In the genomic region with DNA sequence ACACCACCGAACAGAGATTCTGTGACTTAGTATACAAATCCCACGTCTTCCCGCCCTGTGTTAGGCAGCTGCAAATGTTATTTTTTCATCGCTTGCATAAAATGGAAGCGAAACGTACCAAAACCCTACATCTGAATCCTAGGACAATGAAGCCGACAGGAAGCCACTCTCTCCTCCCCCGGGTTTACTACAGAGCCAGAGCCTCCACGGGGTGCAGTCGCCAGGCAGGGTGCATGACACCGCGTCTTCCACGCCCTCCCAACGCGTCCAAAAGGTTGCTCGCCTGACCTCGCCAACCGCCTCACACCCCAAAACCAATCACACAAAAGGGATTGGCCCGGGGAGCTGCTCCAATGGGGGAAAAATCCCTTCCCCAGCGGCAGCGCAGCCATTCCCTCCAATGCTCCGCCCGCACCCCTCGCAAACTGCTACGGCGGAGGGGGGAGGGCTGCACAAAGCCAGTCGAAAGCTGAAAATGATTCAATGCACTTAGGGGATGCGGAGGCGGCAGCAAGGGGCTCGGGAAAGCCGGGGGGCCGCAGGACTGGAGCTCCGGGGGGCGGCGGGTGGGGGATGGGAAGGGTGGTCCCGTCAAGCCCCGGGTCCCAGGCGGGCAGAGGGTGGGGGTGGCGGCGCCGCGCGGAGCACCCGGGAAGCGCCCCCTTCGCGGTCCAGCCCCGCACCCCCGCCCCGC, we compare ENCODE assay signal across 7 cellular contexts. TPM values are rescaled to one million over a fixed set of nuclear protein-coding genes. Genes with fewer than 3 reads are reported as not detected.
A peak's percentile ranks its signal among the peaks of the same experiment; 100 is the strongest.
DNase-seq lines count a peak whose midpoint lies in the region; ATAC-seq and TF ChIP-seq lines count a peak whose summit lies in the region.

No MANE protein-coding gene starts in this region.

- no peaks in the 10 kb centered on the region for H3K27me3 ChIP-seq in lower lobe of right lung (ENCODE audit: low read depth)

- intact Hi-C loops in activated CD4-positive, alpha-beta T cell treated with anti-CD3 and anti-CD28 coated beads, Interleukin-2, amount 10 ng/mL, durations not matched to agents 24 days and 14 days (cut with micrococcal nuclease): loop anchor here (2.0 to 10.0 kb wide), 7 partner anchors 37 to 1900 kb away; a partner anchor contains a TSS
- intact Hi-C loops in lower lobe of right lung (cut with DNase I): no loop called here

- no peaks in the 10 kb centered on the region for H3K9me3 ChIP-seq in lower lobe of right lung

- H3K27ac ChIP-seq in lower lobe of right lung: peak overlapping the region; percentile 98

- H3K4me1 Mint-ChIP-seq in activated CD4-positive, alpha-beta T cell treated with anti-CD3 and anti-CD28 coated beads, Interleukin-2, amount 10 ng/mL, durations not matched to agents 24 days and 14 days: peaks cover 32% of the 10 kb centered on the region

- H3K36me3 Mint-ChIP-seq in activated CD4-positive, alpha-beta T cell treated with anti-CD3 and anti-CD28 coated beads, Interleukin-2, amount 10 ng/mL, durations not matched to agents 24 days and 14 days (ENCODE audit: low read depth): peaks cover 4% of the 10 kb centered on the region

- H3K27me3 Mint-ChIP-seq in activated CD4-positive, alpha-beta T cell treated with anti-CD3 and anti-CD28 coated beads, Interleukin-2, amount 10 ng/mL, durations not matched to agents 24 days and 14 days: no peaks in the 10 kb centered on the region

- no peaks in the 10 kb centered on the region for H3K36me3 ChIP-seq in lower lobe of right lung

- TF ChIP-seq CTCF in GM13976 (IDR thresholded peaks at IDR 0.05; ENCODE audit: borderline replicate concordance, control extremely low read depth, extremely low read depth, insufficient read depth, missing control alignments) (no peak), lower lobe of right lung (IDR thresholded peaks at IDR 0.05) (no peak)

- peak; percentile 63 for DNase-seq in GM13976 (ENCODE audit: low spot score)
- DNase-seq in NCI-H446 treated with DMSO at 0.1 percent for 48 hours (lab: John Stamatoyannopoulos, UW): peak; percentile 35
- peak; percentile 90 for DNase-seq in activated CD4-positive, alpha-beta T cell treated with anti-CD3 and anti-CD28 coated beads, Interleukin-2, amount 10 ng/mL, durations not matched to agents 24 days and 14 days
- DNase-seq in ecto neural progenitor cell (ENCODE audit: low spot score): peak; percentile 73
- peak; percentile 86 for DNase-seq in lower lobe of right lung
- peak; percentile 34 to 65 (median 42) for DNase-seq in stimulated activated CD4-positive, alpha-beta T cell treated with anti-CD3 and anti-CD28 coated beads, TNF-alpha, amount 100 ng/mL, for 24 hours (ENCODE audit: low read depth in 3 of 3)

- H3K4me3 ChIP-seq in lower lobe of right lung: peak overlapping the region; percentile 81

- peak overlapping the region; percentile 89 for H3K4me3 Mint-ChIP-seq in activated CD4-positive, alpha-beta T cell treated with anti-CD3 and anti-CD28 coated beads, Interleukin-2, amount 10 ng/mL, durations not matched to agents 24 days and 14 days

- H3K27ac Mint-ChIP-seq in activated CD4-positive, alpha-beta T cell treated with anti-CD3 and anti-CD28 coated beads, Interleukin-2, amount 10 ng/mL, durations not matched to agents 24 days and 14 days: peak overlapping the region; percentile 95

- H3K9me3 Mint-ChIP-seq in activated CD4-positive, alpha-beta T cell treated with anti-CD3 and anti-CD28 coated beads, Interleukin-2, amount 10 ng/mL, durations not matched to agents 24 days and 14 days: no peaks in the 10 kb centered on the region

- ATAC-seq in HG02973 (IDR thresholded peaks at IDR 0.05; ENCODE audit: unreplicated experiment): peak; percentile 22
- peak; percentile 42 to 49 for ATAC-seq in lower lobe of right lung

- in situ Hi-C loops in GM13976 (cut with MboI; ENCODE audit: low sequenced_read_pairs, unreplicated experiment): no loop called here

- H3K4me1 ChIP-seq in lower lobe of right lung: peaks cover 63% of the 10 kb centered on the region

RNA-seq across cellular contexts. Expression of a gene that starts 0.7 kb away (rescaled TPM):
- 47.2 and 53.4 TPM in 2 replicates for total RNA-seq in activated CD4-positive, alpha-beta T cell treated with anti-CD3 and anti-CD28 coated beads, Interleukin-2, amount 10 ng/mL, durations not matched to agents 24 days and 14 days
- total RNA-seq in lower lobe of right lung: 106 TPM

RNA-seq across cellular contexts. Expression of a gene that starts 1.5 kb away (rescaled TPM):
- 16.5 and 23.6 TPM in 2 replicates for total RNA-seq in activated CD4-positive, alpha-beta T cell treated with anti-CD3 and anti-CD28 coated beads, Interleukin-2, amount 10 ng/mL, durations not matched to agents 24 days and 14 days
- total RNA-seq in lower lobe of right lung: 92.7 TPM

Comparison
In these comparisons a context has a peak if more than half of its experiments do, and no peak if none do; other contexts are left out.
1. Peak in every context shown above with its lines: DNase-seq, ATAC-seq, H3K4me3 ChIP-seq and H3K27ac ChIP-seq.
2. DNase-seq: peak in every context shown above with its lines; median percentile 90 in activated CD4-positive, alpha-beta T cell treated with anti-CD3 and anti-CD28 coated beads, Interleukin-2, amount 10 ng/mL, durations not matched to agents 24 days and 14 days; 86 in lower lobe of right lung; 73 in ecto neural progenitor cell; 63 in GM13976; 42 in stimulated activated CD4-positive, alpha-beta T cell treated with anti-CD3 and anti-CD28 coated beads, TNF-alpha, amount 100 ng/mL, for 24 hours; 35 in NCI-H446 treated with DMSO at 0.1 percent for 48 hours.